1 cellular context compared by ENCODE assay signal in the genomic region with DNA sequence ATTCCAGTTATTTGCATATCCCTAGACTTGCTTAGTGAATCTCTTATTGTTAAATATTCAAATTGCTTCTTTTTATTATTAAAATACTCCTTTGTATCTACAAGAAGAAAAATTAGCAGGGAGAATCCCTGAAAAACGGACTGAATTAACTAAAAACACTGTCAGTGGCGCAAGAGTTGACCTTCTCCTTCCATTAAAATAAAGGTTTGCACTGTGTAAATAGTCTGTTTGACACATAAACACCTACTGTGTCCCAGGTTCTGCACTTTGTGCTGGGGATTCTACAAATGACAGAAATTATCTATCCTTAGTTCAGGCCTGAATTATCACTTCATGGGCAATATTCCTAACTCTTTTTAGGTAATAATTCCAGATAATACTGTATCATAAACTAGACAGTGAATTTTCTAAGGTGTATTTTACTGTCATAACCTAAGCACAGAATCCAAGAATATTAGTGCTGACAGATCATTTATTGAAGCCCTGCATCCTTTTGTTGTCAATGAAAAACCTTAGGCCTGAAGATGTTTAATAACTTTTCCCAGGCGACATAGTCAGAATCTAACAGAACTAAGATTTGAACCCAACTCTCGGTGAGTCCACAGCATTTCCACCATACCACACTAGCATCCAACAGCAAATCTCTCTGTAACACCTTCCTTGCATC.
TF ChIP-seq lines count a peak whose summit lies in the region.

No MANE protein-coding gene starts in this region.

TF ChIP-seq in HepG2, 621 proteins besides CTCF, POLR2A, EP300 and RAD21 (continued from another document and continues in another):
- TF ChIP-seq, protein P1, sequence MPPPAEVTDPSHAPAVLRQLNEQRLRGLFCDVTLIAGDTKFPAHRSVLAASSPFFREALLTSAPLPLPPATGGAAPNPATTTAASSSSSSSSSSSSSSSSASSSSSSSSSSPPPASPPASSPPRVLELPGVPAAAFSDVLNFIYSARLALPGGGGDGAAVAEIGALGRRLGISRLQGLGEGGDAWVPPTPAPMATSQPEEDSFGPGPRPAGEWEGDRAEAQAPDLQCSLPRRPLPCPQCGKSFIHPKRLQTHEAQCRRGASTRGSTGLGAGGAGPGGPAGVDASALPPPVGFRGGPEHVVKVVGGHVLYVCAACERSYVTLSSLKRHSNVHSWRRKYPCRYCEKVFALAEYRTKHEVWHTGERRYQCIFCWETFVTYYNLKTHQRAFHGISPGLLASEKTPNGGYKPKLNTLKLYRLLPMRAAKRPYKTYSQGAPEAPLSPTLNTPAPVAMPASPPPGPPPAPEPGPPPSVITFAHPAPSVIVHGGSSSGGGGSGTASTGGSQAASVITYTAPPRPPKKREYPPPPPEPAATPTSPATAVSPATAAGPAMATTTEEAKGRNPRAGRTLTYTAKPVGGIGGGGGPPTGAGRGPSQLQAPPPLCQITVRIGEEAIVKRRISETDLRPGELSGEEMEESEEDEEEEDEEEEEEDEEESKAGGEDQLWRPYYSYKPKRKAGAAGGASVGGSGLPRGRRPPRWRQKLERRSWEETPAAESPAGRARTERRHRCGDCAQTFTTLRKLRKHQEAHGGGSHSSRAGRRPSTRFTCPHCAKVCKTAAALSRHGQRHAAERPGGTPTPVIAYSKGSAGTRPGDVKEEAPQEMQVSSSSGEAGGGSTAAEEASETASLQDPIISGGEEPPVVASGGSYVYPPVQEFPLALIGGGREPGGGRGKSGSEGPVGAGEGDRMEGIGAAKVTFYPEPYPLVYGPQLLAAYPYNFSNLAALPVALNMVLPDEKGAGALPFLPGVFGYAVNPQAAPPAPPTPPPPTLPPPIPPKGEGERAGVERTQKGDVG (CRISPR knock-in tag; IDR thresholded peaks at IDR 0.05; ENCODE audit: borderline replicate concordance): no peak
- TF ChIP-seq MIXL1 (CRISPR knock-in tag; IDR thresholded peaks at IDR 0.05) (peak; percentile 76), ZNF331 (CRISPR knock-in tag; IDR thresholded peaks at IDR 0.05) (peak; percentile 36; the same call in 1 of the 2 replicates), ZNF230 (CRISPR knock-in tag; IDR thresholded peaks at IDR 0.05) (no peak), XRCC5 (optimal IDR thresholded peaks at IDR 0.05; ENCODE audit: low read length) (no peak), SMARCC2 (IDR thresholded peaks at IDR 0.05) (no peak), KDM5A (IDR thresholded peaks at IDR 0.05; ENCODE audit: borderline replicate concordance, low read length) (no peak), TCF7L2 (IDR thresholded peaks at IDR 0.05; ENCODE audit: low read depth, low read length) (no peak), SMAD1 (CRISPR knock-in tag; IDR thresholded peaks at IDR 0.05; ENCODE audit: borderline replicate concordance, low read depth) (no peak), ZNF282 (IDR thresholded peaks at IDR 0.05; ENCODE audit: partially characterized antibody) (no peak), KLF6 (CRISPR knock-in tag; IDR thresholded peaks at IDR 0.05) (no peak), SUZ12 (IDR thresholded peaks at IDR 0.05; ENCODE audit: low read depth, low read length) (no peak), ZNF841 (CRISPR knock-in tag; IDR thresholded peaks at IDR 0.05; ENCODE audit: borderline replicate concordance) (no peak), ARHGAP35 (CRISPR knock-in tag; IDR thresholded peaks at IDR 0.05; ENCODE audit: borderline replicate concordance) (no peak), FIP1L1 (IDR thresholded peaks at IDR 0.05; ENCODE audit: borderline replicate concordance, insufficient read depth, low read depth, low read length) (no peak), ZNF205 (CRISPR knock-in tag; IDR thresholded peaks at IDR 0.05) (no peak), ZNF589 (CRISPR knock-in tag; conservative IDR thresholded peaks at IDR 0.05) (no peak), ZFP62 (CRISPR knock-in tag; IDR thresholded peaks at IDR 0.05) (no peak), ZNF678 (CRISPR knock-in tag; IDR thresholded peaks at IDR 0.05) (no peak), SMAD3 (CRISPR knock-in tag; IDR thresholded peaks at IDR 0.05) (no peak), ZNF343 (CRISPR knock-in tag; IDR thresholded peaks at IDR 0.05) (no peak), TBX3 (IDR thresholded peaks at IDR 0.05; ENCODE audit: borderline replicate concordance) (peak; percentile 43; the same call in 1 of the 2 replicates), SAP130 (CRISPR knock-in tag; IDR thresholded peaks at IDR 0.05; ENCODE audit: low read depth) (peak; percentile 44; the same call in 1 of the 2 replicates), ZMYM2 (CRISPR knock-in tag; IDR thresholded peaks at IDR 0.05) (no peak), DNMT3B (CRISPR knock-in tag; conservative IDR thresholded peaks at IDR 0.05) (no peak)
- TF ChIP-seq, protein P2, sequence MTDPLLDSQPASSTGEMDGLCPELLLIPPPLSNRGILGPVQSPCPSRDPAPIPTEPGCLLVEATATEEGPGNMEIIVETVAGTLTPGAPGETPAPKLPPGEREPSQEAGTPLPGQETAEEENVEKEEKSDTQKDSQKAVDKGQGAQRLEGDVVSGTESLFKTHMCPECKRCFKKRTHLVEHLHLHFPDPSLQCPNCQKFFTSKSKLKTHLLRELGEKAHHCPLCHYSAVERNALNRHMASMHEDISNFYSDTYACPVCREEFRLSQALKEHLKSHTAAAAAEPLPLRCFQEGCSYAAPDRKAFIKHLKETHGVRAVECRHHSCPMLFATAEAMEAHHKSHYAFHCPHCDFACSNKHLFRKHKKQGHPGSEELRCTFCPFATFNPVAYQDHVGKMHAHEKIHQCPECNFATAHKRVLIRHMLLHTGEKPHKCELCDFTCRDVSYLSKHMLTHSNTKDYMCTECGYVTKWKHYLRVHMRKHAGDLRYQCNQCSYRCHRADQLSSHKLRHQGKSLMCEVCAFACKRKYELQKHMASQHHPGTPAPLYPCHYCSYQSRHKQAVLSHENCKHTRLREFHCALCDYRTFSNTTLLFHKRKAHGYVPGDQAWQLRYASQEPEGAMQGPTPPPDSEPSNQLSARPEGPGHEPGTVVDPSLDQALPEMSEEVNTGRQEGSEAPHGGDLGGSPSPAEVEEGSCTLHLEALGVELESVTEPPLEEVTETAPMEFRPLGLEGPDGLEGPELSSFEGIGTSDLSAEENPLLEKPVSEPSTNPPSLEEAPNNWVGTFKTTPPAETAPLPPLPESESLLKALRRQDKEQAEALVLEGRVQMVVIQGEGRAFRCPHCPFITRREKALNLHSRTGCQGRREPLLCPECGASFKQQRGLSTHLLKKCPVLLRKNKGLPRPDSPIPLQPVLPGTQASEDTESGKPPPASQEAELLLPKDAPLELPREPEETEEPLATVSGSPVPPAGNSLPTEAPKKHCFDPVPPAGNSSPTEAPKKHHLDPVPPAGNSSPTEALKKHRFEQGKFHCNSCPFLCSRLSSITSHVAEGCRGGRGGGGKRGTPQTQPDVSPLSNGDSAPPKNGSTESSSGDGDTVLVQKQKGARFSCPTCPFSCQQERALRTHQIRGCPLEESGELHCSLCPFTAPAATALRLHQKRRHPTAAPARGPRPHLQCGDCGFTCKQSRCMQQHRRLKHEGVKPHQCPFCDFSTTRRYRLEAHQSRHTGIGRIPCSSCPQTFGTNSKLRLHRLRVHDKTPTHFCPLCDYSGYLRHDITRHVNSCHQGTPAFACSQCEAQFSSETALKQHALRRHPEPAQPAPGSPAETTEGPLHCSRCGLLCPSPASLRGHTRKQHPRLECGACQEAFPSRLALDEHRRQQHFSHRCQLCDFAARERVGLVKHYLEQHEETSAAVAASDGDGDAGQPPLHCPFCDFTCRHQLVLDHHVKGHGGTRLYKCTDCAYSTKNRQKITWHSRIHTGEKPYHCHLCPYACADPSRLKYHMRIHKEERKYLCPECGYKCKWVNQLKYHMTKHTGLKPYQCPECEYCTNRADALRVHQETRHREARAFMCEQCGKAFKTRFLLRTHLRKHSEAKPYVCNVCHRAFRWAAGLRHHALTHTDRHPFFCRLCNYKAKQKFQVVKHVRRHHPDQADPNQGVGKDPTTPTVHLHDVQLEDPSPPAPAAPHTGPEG (CRISPR knock-in tag; IDR thresholded peaks at IDR 0.05): no peak
- TF ChIP-seq, protein P3, sequence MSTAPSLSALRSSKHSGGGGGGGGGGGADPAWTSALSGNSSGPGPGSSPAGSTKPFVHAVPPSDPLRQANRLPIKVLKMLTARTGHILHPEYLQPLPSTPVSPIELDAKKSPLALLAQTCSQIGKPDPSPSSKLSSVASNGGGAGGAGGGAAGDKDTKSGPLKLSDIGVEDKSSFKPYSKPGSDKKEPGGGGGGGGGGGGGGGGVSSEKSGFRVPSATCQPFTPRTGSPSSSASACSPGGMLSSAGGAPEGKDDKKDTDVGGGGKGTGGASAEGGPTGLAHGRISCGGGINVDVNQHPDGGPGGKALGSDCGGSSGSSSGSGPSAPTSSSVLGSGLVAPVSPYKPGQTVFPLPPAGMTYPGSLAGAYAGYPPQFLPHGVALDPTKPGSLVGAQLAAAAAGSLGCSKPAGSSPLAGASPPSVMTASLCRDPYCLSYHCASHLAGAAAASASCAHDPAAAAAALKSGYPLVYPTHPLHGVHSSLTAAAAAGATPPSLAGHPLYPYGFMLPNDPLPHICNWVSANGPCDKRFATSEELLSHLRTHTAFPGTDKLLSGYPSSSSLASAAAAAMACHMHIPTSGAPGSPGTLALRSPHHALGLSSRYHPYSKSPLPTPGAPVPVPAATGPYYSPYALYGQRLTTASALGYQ (CRISPR knock-in tag; IDR thresholded peaks at IDR 0.05): no peak
- TF ChIP-seq, protein P4, sequence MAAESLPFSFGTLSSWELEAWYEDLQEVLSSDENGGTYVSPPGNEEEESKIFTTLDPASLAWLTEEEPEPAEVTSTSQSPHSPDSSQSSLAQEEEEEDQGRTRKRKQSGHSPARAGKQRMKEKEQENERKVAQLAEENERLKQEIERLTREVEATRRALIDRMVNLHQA (CRISPR knock-in tag; IDR thresholded peaks at IDR 0.05): no peak
- TF ChIP-seq, protein P5, sequence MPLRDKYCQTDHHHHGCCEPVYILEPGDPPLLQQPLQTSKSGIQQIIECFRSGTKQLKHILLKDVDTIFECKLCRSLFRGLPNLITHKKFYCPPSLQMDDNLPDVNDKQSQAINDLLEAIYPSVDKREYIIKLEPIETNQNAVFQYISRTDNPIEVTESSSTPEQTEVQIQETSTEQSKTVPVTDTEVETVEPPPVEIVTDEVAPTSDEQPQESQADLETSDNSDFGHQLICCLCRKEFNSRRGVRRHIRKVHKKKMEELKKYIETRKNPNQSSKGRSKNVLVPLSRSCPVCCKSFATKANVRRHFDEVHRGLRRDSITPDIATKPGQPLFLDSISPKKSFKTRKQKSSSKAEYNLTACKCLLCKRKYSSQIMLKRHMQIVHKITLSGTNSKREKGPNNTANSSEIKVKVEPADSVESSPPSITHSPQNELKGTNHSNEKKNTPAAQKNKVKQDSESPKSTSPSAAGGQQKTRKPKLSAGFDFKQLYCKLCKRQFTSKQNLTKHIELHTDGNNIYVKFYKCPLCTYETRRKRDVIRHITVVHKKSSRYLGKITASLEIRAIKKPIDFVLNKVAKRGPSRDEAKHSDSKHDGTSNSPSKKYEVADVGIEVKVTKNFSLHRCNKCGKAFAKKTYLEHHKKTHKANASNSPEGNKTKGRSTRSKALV (CRISPR knock-in tag; IDR thresholded peaks at IDR 0.05): no peak
- TF ChIP-seq, protein P6, sequence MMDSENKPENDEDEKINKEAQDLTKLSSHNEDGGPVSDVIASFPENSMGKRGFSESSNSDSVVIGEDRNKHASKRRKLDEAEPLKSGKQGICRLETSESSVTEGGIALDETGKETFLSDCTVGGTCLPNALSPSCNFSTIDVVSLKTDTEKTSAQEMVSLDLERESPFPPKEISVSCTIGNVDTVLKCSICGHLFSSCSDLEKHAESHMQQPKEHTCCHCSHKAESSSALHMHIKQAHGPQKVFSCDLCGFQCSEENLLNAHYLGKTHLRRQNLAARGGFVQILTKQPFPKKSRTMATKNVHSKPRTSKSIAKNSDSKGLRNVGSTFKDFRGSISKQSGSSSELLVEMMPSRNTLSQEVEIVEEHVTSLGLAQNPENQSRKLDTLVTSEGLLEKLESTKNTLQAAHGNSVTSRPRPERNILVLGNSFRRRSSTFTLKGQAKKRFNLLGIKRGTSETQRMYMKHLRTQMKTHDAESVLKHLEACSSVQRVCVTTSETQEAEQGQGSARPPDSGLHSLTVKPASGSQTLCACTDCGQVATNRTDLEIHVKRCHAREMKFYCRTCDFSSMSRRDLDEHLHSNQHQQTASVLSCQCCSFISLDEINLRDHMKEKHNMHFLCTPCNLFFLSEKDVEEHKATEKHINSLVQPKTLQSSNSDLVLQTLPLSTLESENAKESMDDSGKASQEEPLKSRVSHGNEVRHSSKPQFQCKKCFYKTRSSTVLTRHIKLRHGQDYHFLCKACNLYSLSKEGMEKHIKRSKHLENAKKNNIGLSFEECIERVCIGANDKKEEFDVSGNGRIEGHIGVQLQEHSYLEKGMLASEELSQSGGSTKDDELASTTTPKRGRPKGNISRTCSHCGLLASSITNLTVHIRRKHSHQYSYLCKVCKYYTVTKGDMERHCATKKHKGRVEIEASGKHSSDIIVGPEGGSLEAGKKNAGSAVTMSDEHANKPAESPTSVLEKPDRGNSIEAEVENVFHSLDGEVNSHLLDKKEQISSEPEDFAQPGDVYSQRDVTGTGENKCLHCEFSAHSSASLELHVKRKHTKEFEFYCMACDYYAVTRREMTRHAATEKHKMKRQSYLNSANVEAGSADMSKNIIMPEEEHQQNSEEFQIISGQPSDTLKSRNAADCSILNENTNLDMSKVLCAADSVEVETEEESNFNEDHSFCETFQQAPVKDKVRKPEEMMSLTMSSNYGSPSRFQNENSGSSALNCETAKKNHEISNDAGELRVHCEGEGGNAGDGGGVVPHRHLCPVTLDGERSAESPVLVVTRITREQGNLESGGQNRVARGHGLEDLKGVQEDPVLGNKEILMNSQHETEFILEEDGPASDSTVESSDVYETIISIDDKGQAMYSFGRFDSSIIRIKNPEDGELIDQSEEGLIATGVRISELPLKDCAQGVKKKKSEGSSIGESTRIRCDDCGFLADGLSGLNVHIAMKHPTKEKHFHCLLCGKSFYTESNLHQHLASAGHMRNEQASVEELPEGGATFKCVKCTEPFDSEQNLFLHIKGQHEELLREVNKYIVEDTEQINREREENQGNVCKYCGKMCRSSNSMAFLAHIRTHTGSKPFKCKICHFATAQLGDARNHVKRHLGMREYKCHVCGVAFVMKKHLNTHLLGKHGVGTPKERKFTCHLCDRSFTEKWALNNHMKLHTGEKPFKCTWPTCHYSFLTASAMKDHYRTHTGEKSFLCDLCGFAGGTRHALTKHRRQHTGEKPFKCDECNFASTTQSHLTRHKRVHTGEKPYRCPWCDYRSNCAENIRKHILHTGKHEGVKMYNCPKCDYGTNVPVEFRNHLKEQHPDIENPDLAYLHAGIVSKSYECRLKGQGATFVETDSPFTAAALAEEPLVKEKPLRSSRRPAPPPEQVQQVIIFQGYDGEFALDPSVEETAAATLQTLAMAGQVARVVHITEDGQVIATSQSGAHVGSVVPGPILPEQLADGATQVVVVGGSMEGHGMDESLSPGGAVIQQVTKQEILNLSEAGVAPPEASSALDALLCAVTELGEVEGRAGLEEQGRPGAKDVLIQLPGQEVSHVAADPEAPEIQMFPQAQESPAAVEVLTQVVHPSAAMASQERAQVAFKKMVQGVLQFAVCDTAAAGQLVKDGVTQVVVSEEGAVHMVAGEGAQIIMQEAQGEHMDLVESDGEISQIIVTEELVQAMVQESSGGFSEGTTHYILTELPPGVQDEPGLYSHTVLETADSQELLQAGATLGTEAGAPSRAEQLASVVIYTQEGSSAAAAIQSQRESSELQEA (CRISPR knock-in tag; IDR thresholded peaks at IDR 0.05; ENCODE audit: not compliant biosample characterization): no peak
- TF ChIP-seq, protein P7, sequence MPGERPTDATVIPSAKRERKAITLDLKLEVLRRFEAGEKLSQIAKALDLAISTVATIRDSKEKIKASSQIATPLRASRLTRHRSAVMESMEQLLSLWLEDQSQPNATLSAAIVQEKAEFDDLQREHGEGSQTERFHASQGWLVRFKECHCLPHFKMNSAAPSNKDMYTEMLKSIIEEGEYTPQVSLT (CRISPR knock-in tag; IDR thresholded peaks at IDR 0.05; ENCODE audit: borderline replicate concordance, low read depth): no peak
